ENCODE assay signal across 8 cellular contexts in genomic region chr4:54228064-54228527, GRCh38. TPM values are rescaled to one million over a fixed set of nuclear protein-coding genes. Genes with fewer than 3 reads are reported as not detected.
DNase-seq lines count a peak whose midpoint lies in the region; ATAC-seq and TF ChIP-seq lines count a peak whose summit lies in the region.

No MANE protein-coding gene starts in this region.

- peak; percentile 36 for ATAC-seq in CD8-positive, alpha-beta T cell
- ATAC-seq in GM21447 (IDR thresholded peaks at IDR 0.05; ENCODE audit: unreplicated experiment) (peak; percentile 49), HG03139 (IDR thresholded peaks at IDR 0.05; ENCODE audit: unreplicated experiment) (no peak)

- no peak overlapping the region for H3K27ac Mint-ChIP-seq in CD8-positive, alpha-beta T cell

- TF ChIP-seq CTCF in CD8-positive, alpha-beta T cell (IDR thresholded peaks at IDR 0.05) = no peak
- TF ChIP-seq CTCF in astrocyte of the spinal cord (IDR thresholded peaks at IDR 0.05; ENCODE audit: low read depth, low read length) = peak; percentile 90

- peaks cover 40% of the 10 kb centered on the region for H3K4me1 Mint-ChIP-seq in CD8-positive, alpha-beta T cell (ENCODE audit: low read depth)

- no peaks in the 10 kb centered on the region for H3K9me3 ChIP-seq in CD8-positive, alpha-beta T cell (ENCODE audit: low read length)
- H3K9me3 ChIP-seq in iPS-18a (ENCODE audit: control insufficient read depth, low read depth, low read length) (no peaks in the 10 kb centered on the region), skeletal muscle satellite cell (replicated peaks; ENCODE audit: low read length) (no peaks in the 10 kb centered on the region)

- H3K4me2 ChIP-seq in skeletal muscle satellite cell (ENCODE audit: low read length) = peak overlapping the region; percentile 83

- no peak overlapping the region for H3K9ac ChIP-seq in iPS-18a (ENCODE audit: low read length)
- peak overlapping the region; percentile 34 for H3K9ac ChIP-seq in skeletal muscle satellite cell (ENCODE audit: low read depth, low read length)

- peaks cover 75% of the 10 kb centered on the region for H3K27me3 Mint-ChIP-seq in CD8-positive, alpha-beta T cell (ENCODE audit: low read depth)

- CTCF ChIA-PET in CD8-positive, alpha-beta T cell (lab: Charles Lee) = interaction anchor here (0.7 to 2.6 kb wide), 2 partner anchors 210 to 298 kb away, joined by 3 to 15 read pairs; no protein-coding TSS in a partner anchor

- H3K9me3 Mint-ChIP-seq in CD8-positive, alpha-beta T cell = no peaks in the 10 kb centered on the region

- no peaks in the 10 kb centered on the region for H3K36me3 Mint-ChIP-seq in CD8-positive, alpha-beta T cell

- peaks cover 52% of the 10 kb centered on the region for H3K4me1 ChIP-seq in CD8-positive, alpha-beta T cell (ENCODE audit: insufficient read depth, low read length)
- H3K4me1 ChIP-seq in iPS-18a (ENCODE audit: control insufficient read depth, low read depth, low read length) (peaks cover 39% of the 10 kb centered on the region), skeletal muscle satellite cell (ENCODE audit: control insufficient read depth, insufficient read depth, low read length) (peaks cover 39% of the 10 kb centered on the region)

- H3K4me3 Mint-ChIP-seq in CD8-positive, alpha-beta T cell = peak overlapping the region; percentile 2

- POLR2A ChIA-PET in CD8-positive, alpha-beta T cell (lab: Charles Lee) = no interaction called here

- peaks cover 47% of the 10 kb centered on the region for H3K27me3 ChIP-seq in CD8-positive, alpha-beta T cell (ENCODE audit: insufficient read depth, low read length)
- peaks cover 97% of the 10 kb centered on the region for H3K27me3 ChIP-seq in iPS-18a (ENCODE audit: control insufficient read depth, insufficient read depth, low read length)
- peaks cover 22% of the 10 kb centered on the region for H3K27me3 ChIP-seq in skeletal muscle satellite cell (ENCODE audit: control insufficient read depth, insufficient read depth, low read length)

- no peaks in the 10 kb centered on the region for H3K36me3 ChIP-seq in CD8-positive, alpha-beta T cell (ENCODE audit: insufficient read depth, low read length)
- H3K36me3 ChIP-seq in iPS-18a (ENCODE audit: control insufficient read depth, low read depth, low read length) = no peaks in the 10 kb centered on the region
- H3K36me3 ChIP-seq in skeletal muscle satellite cell (ENCODE audit: insufficient read depth, low read length) = no peaks in the 10 kb centered on the region

- H3K27ac ChIP-seq in CD8-positive, alpha-beta T cell (ENCODE audit: low read depth, low read length) = no peak overlapping the region
- no peak overlapping the region for H3K27ac ChIP-seq in iPS-18a (ENCODE audit: low read length)

- intact Hi-C loops in CD8-positive, alpha-beta T cell (cut with DNase I, micrococcal nuclease) = no loop called here

- in situ Hi-C loops in astrocyte of the spinal cord (cut with HindIII; ENCODE audit: low sequenced_read_pairs) = no loop called here

- H3K4me3 ChIP-seq in CD8-positive, alpha-beta T cell (ENCODE audit: low read depth, low read length) = peak overlapping the region; percentile 37
- H3K4me3 ChIP-seq in astrocyte of the spinal cord (ENCODE audit: low read depth, low read length) (peak overlapping the region; percentile 66), iPS-18a (ENCODE audit: low read length) (peak overlapping the region; percentile 70), skeletal muscle satellite cell (ENCODE audit: low read length) (peak overlapping the region; percentile 69)

- DNase-seq in CD8-positive, alpha-beta T cell = peak in 1 of 7 experiments; percentile 25
- DNase-seq in NOMO-1 treated with dmso at 0.1 percent for 144 hours (lab: John Stamatoyannopoulos, UW; ENCODE audit: unreplicated experiment) = peak; percentile 6
- DNase-seq in astrocyte of the spinal cord (ENCODE audit: low read depth, low spot score) = peak; percentile 82
- no peak for DNase-seq in NCI-H345 (lab: John Stamatoyannopoulos, UW)

RNA-seq across cellular contexts. Expression of gene PDGFRA, which starts 1.0 kb away (rescaled TPM):
- not detected for total RNA-seq in CD8-positive, alpha-beta T cell
- total RNA-seq in skeletal muscle satellite cell (2012; rRNA removed) = 143 and 180 TPM in 2 replicates
